18 cellular contexts compared by ENCODE assay signal in genomic region chr13:79314652-79315051, GRCh38.
"Had no signal": no experiment of that assay in that cellular context is flagged by ENCODE, and none has a peak within 500 bp of the region (broad histone marks: within the 10 kb centered on the region; RNA-seq: fewer than 3 reads in every experiment).

No MANE protein-coding gene starts in this region.

- H3K9me3 ChIP-seq: colonic mucosa, esophagus squamous epithelium, gastrocnemius medialis, SK-N-SH, tibial artery had no signal

- ATAC-seq: activated T-cell treated with anti-CD3 and anti-CD28 coated beads, Interleukin-2, amount 50 U/mL, for 72 hours; gastrocnemius medialis; naive thymus-derived CD4-positive, alpha-beta T cell; stimulated activated naive CD8-positive, alpha-beta T cell treated with anti-CD3 and anti-CD28 coated beads, Interleukin-15, amount 100 ng/mL, for 72 hours had no signal

- H3K4me1 ChIP-seq: colonic mucosa, esophagus squamous epithelium, gastrocnemius medialis had no signal

- H3K27me3 ChIP-seq: colonic mucosa, esophagus squamous epithelium, gastrocnemius medialis, tibial artery had no signal

- H3K4me3 ChIP-seq: colonic mucosa, esophagus squamous epithelium, gastrocnemius medialis, lung, tibial artery had no signal

- DNase-seq: activated B cell treated with CpG ODN at 0.5 μM for 24 hours; activated CD4-positive, alpha-beta memory T cell treated with anti-CD3 and anti-CD28 coated beads for 36 hours; activated CD4-positive, alpha-beta T cell treated with anti-CD3 and anti-CD28 coated beads for 4 hours; activated effector memory CD4-positive, alpha-beta T cell treated with Interleukin-2 at 50 U/mL for 16 hours; activated naive CD4-positive, alpha-beta T cell treated with anti-CD3 and anti-CD28 coated beads for 36 hours; activated T-cell treated with anti-CD3 and anti-CD28 coated beads, Interleukin-2, amount 50 U/mL, for 72 hours; anterior cingulate cortex; colonic mucosa; esophagus squamous epithelium; gastrocnemius medialis; hypothalamus; naive thymus-derived CD4-positive, alpha-beta T cell; retina; SK-N-SH; stimulated activated CD4-positive, alpha-beta T cell treated with anti-CD3 and anti-CD28 coated beads, Interleukin-12 subunit alpha, Interleukin-12 subunit beta, amount 100 ng/mL, for 4 hours; stimulated activated naive CD8-positive, alpha-beta T cell treated with anti-CD3 and anti-CD28 coated beads, Interleukin-15, amount 100 ng/mL, for 72 hours; tibial artery had no signal

- H3K36me3 ChIP-seq: colonic mucosa, gastrocnemius medialis had no signal

- H3K27ac ChIP-seq: colonic mucosa, esophagus squamous epithelium, gastrocnemius medialis, tibial artery had no signal
